In genomic region chr5:34535433-34535832, GRCh38 we compare ENCODE assay signal across 1 cellular context.
TF ChIP-seq lines count a peak whose summit lies in the region.

No MANE protein-coding gene starts in this region.

TF ChIP-seq in GM23338, 12 proteins besides CTCF, POLR2A, EP300 and RAD21:
- TF ChIP-seq ZNF331 (CRISPR knock-in tag; IDR thresholded peaks at IDR 0.05; ENCODE audit: low read depth), result no peak
- no peak for TF ChIP-seq ETS1 (IDR thresholded peaks at IDR 0.05)
- TF ChIP-seq ZNF114 (CRISPR knock-in tag; IDR thresholded peaks at IDR 0.05), result no peak
- no peak for TF ChIP-seq STAT1 (IDR thresholded peaks at IDR 0.05; ENCODE audit: unreplicated experiment)
- no peak for TF ChIP-seq EZH2phosphoT487 (IDR thresholded peaks at IDR 0.05; ENCODE audit: unreplicated experiment)
- TF ChIP-seq EZH2 (IDR thresholded peaks at IDR 0.05; ENCODE audit: low read depth, unreplicated experiment), result no peak
- no peak for TF ChIP-seq POLR2AphosphoS5 (IDR thresholded peaks at IDR 0.05; ENCODE audit: low read depth)
- TF ChIP-seq, protein P1, sequence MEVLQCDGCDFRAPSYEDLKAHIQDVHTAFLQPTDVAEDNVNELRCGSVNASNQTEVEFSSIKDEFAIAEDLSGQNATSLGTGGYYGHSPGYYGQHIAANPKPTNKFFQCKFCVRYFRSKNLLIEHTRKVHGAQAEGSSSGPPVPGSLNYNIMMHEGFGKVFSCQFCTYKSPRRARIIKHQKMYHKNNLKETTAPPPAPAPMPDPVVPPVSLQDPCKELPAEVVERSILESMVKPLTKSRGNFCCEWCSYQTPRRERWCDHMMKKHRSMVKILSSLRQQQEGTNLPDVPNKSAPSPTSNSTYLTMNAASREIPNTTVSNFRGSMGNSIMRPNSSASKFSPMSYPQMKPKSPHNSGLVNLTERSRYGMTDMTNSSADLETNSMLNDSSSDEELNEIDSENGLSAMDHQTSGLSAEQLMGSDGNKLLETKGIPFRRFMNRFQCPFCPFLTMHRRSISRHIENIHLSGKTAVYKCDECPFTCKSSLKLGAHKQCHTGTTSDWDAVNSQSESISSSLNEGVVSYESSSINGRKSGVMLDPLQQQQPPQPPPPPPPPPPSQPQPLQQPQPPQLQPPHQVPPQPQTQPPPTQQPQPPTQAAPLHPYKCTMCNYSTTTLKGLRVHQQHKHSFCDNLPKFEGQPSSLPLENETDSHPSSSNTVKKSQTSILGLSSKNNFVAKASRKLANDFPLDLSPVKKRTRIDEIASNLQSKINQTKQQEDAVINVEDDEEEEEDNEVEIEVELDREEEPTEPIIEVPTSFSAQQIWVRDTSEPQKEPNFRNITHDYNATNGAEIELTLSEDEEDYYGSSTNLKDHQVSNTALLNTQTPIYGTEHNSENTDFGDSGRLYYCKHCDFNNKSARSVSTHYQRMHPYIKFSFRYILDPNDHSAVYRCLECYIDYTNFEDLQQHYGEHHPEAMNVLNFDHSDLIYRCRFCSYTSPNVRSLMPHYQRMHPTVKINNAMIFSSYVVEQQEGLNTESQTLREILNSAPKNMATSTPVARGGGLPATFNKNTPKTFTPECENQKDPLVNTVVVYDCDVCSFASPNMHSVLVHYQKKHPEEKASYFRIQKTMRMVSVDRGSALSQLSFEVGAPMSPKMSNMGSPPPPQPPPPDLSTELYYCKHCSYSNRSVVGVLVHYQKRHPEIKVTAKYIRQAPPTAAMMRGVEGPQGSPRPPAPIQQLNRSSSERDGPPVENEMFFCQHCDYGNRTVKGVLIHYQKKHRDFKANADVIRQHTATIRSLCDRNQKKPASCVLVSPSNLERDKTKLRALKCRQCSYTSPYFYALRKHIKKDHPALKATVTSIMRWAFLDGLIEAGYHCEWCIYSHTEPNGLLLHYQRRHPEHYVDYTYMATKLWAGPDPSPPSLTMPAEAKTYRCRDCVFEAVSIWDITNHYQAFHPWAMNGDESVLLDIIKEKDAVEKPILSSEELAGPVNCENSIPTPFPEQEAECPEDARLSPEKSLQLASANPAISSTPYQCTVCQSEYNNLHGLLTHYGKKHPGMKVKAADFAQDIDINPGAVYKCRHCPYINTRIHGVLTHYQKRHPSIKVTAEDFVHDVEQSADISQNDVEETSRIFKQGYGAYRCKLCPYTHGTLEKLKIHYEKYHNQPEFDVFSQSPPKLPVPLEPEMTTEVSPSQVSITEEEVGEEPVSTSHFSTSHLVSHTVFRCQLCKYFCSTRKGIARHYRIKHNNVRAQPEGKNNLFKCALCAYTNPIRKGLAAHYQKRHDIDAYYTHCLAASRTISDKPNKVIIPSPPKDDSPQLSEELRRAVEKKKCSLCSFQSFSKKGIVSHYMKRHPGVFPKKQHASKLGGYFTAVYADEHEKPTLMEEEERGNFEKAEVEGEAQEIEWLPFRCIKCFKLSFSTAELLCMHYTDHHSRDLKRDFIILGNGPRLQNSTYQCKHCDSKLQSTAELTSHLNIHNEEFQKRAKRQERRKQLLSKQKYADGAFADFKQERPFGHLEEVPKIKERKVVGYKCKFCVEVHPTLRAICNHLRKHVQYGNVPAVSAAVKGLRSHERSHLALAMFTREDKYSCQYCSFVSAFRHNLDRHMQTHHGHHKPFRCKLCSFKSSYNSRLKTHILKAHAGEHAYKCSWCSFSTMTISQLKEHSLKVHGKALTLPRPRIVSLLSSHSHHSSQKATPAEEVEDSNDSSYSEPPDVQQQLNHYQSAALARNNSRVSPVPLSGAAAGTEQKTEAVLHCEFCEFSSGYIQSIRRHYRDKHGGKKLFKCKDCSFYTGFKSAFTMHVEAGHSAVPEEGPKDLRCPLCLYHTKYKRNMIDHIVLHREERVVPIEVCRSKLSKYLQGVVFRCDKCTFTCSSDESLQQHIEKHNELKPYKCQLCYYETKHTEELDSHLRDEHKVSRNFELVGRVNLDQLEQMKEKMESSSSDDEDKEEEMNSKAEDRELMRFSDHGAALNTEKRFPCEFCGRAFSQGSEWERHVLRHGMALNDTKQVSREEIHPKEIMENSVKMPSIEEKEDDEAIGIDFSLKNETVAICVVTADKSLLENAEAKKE (CRISPR knock-in tag; IDR thresholded peaks at IDR 0.05), result no peak
- TF ChIP-seq NANOG (IDR thresholded peaks at IDR 0.05; ENCODE audit: borderline replicate concordance), result no peak
- TF ChIP-seq CREB1 (CRISPR knock-in tag; IDR thresholded peaks at IDR 0.05; ENCODE audit: low read depth), result no peak
- TF ChIP-seq REST (IDR thresholded peaks at IDR 0.05; ENCODE audit: unreplicated experiment), result no peak
- no peak for TF ChIP-seq JUNB (IDR thresholded peaks at IDR 0.05; ENCODE audit: unreplicated experiment)
